Comparison of ENCODE assay signal across 14 cellular contexts in the genomic region with DNA sequence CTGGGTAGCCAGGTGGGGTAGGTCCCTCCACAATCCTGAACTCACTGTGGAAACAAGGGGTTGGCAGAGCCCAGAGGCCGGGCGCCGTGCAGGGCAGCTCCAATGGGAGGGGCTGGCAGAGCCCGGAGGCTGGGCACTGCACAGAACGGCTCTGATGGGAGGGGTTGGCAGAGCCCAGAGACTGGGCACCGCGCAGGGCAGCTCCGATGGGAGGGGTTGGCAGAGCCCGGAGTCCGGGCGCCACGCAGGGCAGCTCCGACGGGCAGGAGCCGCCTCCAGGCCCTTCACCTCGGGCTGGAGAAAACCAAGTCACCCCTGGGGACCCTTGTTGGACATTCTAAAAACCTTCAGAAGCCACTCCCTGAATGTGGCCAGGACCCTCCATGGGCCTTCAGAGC. TPM values are rescaled to one million over a fixed set of nuclear protein-coding genes. Genes with fewer than 3 reads are reported as not detected.
DNase-seq lines count a peak whose midpoint lies in the region; TF ChIP-seq lines count a peak whose summit lies in the region.
"Had no signal": no experiment of that assay in that cellular context is flagged by ENCODE, and none has a peak within 500 bp of the region (broad histone marks: within the 10 kb centered on the region; RNA-seq: fewer than 3 reads in every experiment).

No MANE protein-coding gene starts in this region.

- no peak overlapping the region for H3K23ac ChIP-seq in neuronal stem cell (ENCODE audit: low read depth, low read length, poor library complexity)

- TF ChIP-seq POLR2A in adrenal gland (IDR thresholded peaks at IDR 0.05) (no peak), transverse colon (IDR thresholded peaks at IDR 0.05) (no peak)

- no peak overlapping the region for H3K9ac ChIP-seq in neuronal stem cell (ENCODE audit: low read depth, low read length, poor library complexity)

- CTCF ChIA-PET in activated naive CD4-positive, alpha-beta T cell treated with anti-CD3 and anti-CD28 coated beads for 36 hours (lab: Charles Lee): interaction anchor here (1.5 kb wide), 1 partner anchor 37 kb away, joined by 4 read pairs; no protein-coding TSS in a partner anchor

- no peak overlapping the region for H2BK15ac ChIP-seq in neuronal stem cell (ENCODE audit: low read length)

- no peak for TF ChIP-seq CTCF in adrenal gland (IDR thresholded peaks at IDR 0.05)
- no peak for TF ChIP-seq CTCF in transverse colon (IDR thresholded peaks at IDR 0.05)

- DNase-seq in adrenal gland (peak; percentile 75 to 87 (median 83)), head of caudate nucleus (peak; percentile 62 to 95 (median 87)), neuronal stem cell (ENCODE audit: low spot score) (no peak), transverse colon (peak; percentile 49), T-helper 1 cell (no peak), HuH-7.5 (ENCODE audit: low spot score) (no peak)
- no peak for DNase-seq in activated naive CD4-positive, alpha-beta T cell treated with anti-CD3 and anti-CD28 coated beads for 36 hours
- DNase-seq: activated B cell treated with CpG ODN at 0.5 μM for 24 hours; activated T-cell treated with anti-CD3 and anti-CD28 coated beads, Interleukin-2, amount 50 U/mL, for 1 hour; DMS 273 treated with DMSO at 0.1 percent for 48 hours; MM.1S; NCI-H510A; SHP77 treated with DMSO at 0.1 percent for 48 hours had no signal

- peaks cover 5 to 60% of the 10 kb centered on the region in 2 donors for H3K4me1 ChIP-seq in adrenal gland (replicated peaks in 1 of 2)
- no peaks in the 10 kb centered on the region for H3K4me1 ChIP-seq in neuronal stem cell (ENCODE audit: control insufficient read depth in 2 of 2, insufficient read depth in 1 of 2, low read depth in 1 of 2, low read length in 2 of 2)
- H3K4me1 ChIP-seq in transverse colon: peaks cover 15 to 76% (median 50%) of the 10 kb centered on the region in 4 donors

- 30 to 53% (median 50%) methylated on average over 5 to 16 of the region's 16 CpGs for WGBS in adrenal gland, 4 donors
- no CpG with 5 or more reads among the region's 16 CpGs for WGBS in neuronal stem cell (ENCODE audit: extremely low coverage in 2 of 2, insufficient read length in 2 of 2, insufficient replicate concordance in 1 of 2), 2 donors
- WGBS in transverse colon (ENCODE audit: low coverage in 1 of 2), 2 donors: 56 to 90% methylated on average over 2 to 15 of the region's 16 CpGs

- no peak overlapping the region for H3K27ac Mint-ChIP-seq in activated naive CD4-positive, alpha-beta T cell treated with anti-CD3 and anti-CD28 coated beads for 36 hours
- H3K27ac Mint-ChIP-seq: activated B cell treated with CpG ODN at 0.5 μM for 24 hours, memory B cell had no signal

- H3K9me3 ChIP-seq in adrenal gland (replicated peaks in 1 of 3) (no peaks in the 10 kb centered on the region), neuronal stem cell (replicated peaks in 1 of 2; ENCODE audit: control insufficient read depth in 2 of 2, insufficient read depth in 1 of 2, low read depth in 1 of 2, low read length in 2 of 2) (no peaks in the 10 kb centered on the region), transverse colon (no peaks in the 10 kb centered on the region)

- peak overlapping the region; percentile 5 for H4K91ac ChIP-seq in neuronal stem cell (ENCODE audit: low read depth, low read length, poor library complexity)

- no peak overlapping the region for H4K8ac ChIP-seq in neuronal stem cell (ENCODE audit: low read depth, low read length)

- peak overlapping the region; percentile 68 for H2AK5ac ChIP-seq in neuronal stem cell (ENCODE audit: low read depth, low read length)

- no peaks in the 10 kb centered on the region for H3K9me3 Mint-ChIP-seq in activated naive CD4-positive, alpha-beta T cell treated with anti-CD3 and anti-CD28 coated beads for 36 hours
- H3K9me3 Mint-ChIP-seq: activated B cell treated with CpG ODN at 0.5 μM for 24 hours, memory B cell had no signal

- peak overlapping the region in 2 of 5 donors; percentile 54 for H3K27ac ChIP-seq in adrenal gland
- no peak overlapping the region for H3K27ac ChIP-seq in neuronal stem cell (replicated peaks; ENCODE audit: low read length)
- peak overlapping the region; percentile 58 to 98 (median 78) for H3K27ac ChIP-seq in transverse colon

- H3K79me1 ChIP-seq in neuronal stem cell (ENCODE audit: low read depth, low read length): peaks cover 4% of the 10 kb centered on the region

- H3K4me2 ChIP-seq in neuronal stem cell (ENCODE audit: insufficient read depth, low read length, poor library complexity, severe bottlenecking): no peak overlapping the region

- no peak overlapping the region for H2AFZ ChIP-seq in neuronal stem cell (ENCODE audit: low read length)

- peak overlapping the region; percentile 48 for H3K18ac ChIP-seq in neuronal stem cell (ENCODE audit: low read length)

- H3K36me3 Mint-ChIP-seq in activated naive CD4-positive, alpha-beta T cell treated with anti-CD3 and anti-CD28 coated beads for 36 hours (ENCODE audit: low read depth): no peaks in the 10 kb centered on the region
- H3K36me3 Mint-ChIP-seq: memory B cell had no signal

- no peaks in the 10 kb centered on the region for H3K27me3 ChIP-seq in adrenal gland
- no peaks in the 10 kb centered on the region for H3K27me3 ChIP-seq in neuronal stem cell (ENCODE audit: control insufficient read depth in 3 of 3, insufficient read depth in 3 of 3, low read depth in 1 of 3, low read length in 3 of 3)
- no peaks in the 10 kb centered on the region for H3K27me3 ChIP-seq in transverse colon

- no peak overlapping the region for H2BK120ac ChIP-seq in neuronal stem cell (ENCODE audit: low read depth, low read length)

- H3K4me1 Mint-ChIP-seq in activated naive CD4-positive, alpha-beta T cell treated with anti-CD3 and anti-CD28 coated beads for 36 hours (ENCODE audit: low read depth): peaks cover 15% of the 10 kb centered on the region
- H3K4me1 Mint-ChIP-seq: memory B cell had no signal

- no peaks in the 10 kb centered on the region for H3K36me3 ChIP-seq in adrenal gland (replicated peaks in 1 of 2)
- H3K36me3 ChIP-seq in neuronal stem cell (replicated peaks in 1 of 2; ENCODE audit: control insufficient read depth in 2 of 2, insufficient read depth in 2 of 2, low read length in 2 of 2): peaks cover 0 to 1% of the 10 kb centered on the region in 2 donors
- no peaks in the 10 kb centered on the region for H3K36me3 ChIP-seq in transverse colon

- no peak for TF ChIP-seq EP300 in transverse colon (IDR thresholded peaks at IDR 0.05; ENCODE audit: low read depth)

- no peaks in the 10 kb centered on the region for H3K27me3 Mint-ChIP-seq in activated naive CD4-positive, alpha-beta T cell treated with anti-CD3 and anti-CD28 coated beads for 36 hours (ENCODE audit: low read depth)

- H2BK12ac ChIP-seq in neuronal stem cell (ENCODE audit: low read length): no peak overlapping the region

- no peak overlapping the region for H3K14ac ChIP-seq in neuronal stem cell (ENCODE audit: low read length)

- peak overlapping the region; percentile 11 for H2BK5ac ChIP-seq in neuronal stem cell (ENCODE audit: low read length)

- H3K4ac ChIP-seq in neuronal stem cell (ENCODE audit: low read length): no peak overlapping the region

- in situ Hi-C loops in transverse colon (cut with MboI; ENCODE audit: low pct_ligation_motif_present in 1 of 4, low pct_unique_long_range_greater_than_20kb in 1 of 4, low sequenced_read_pairs in 3 of 4): no loop called here

- H3K4me3 Mint-ChIP-seq in activated naive CD4-positive, alpha-beta T cell treated with anti-CD3 and anti-CD28 coated beads for 36 hours: no peak overlapping the region
- H3K4me3 Mint-ChIP-seq: activated B cell treated with CpG ODN at 0.5 μM for 24 hours, memory B cell had no signal

- H3K4me3 ChIP-seq in adrenal gland (no peak overlapping the region), neuronal stem cell (ENCODE audit: low read length in 2 of 2) (no peak overlapping the region), transverse colon (no peak overlapping the region)

- intact Hi-C loops in adrenal gland (cut with DNase I): no loop called here
- intact Hi-C loops in head of caudate nucleus (cut with DNase I): loop anchor here (5.0 kb wide), 1 partner anchor 34 kb away; no protein-coding TSS in a partner anchor
- intact Hi-C loops in transverse colon (cut with DNase I; ENCODE audit: low total_unique reads): no loop called here
- intact Hi-C loops in activated naive CD4-positive, alpha-beta T cell treated with anti-CD3 and anti-CD28 coated beads for 36 hours (cut with micrococcal nuclease): no loop called here

RNA-seq across cellular contexts. Expression of gene NACC2, which starts 9.3 kb away (rescaled TPM):
- 10 to 100 TPM; 27.2 to 61.0 (median 38.6) TPM for total RNA-seq in adrenal gland
- polyA plus RNA-seq in adrenal gland: 10 to 100 TPM in 1 of 3 donors, 1 to 10 TPM in 2; 5.7 to 11.3 (median 7.1) TPM
- 4.9 TPM for polyA plus RNA-seq in neuronal stem cell (2013, experiment 1 of 2)
- 5.0 TPM for polyA plus RNA-seq in neuronal stem cell (2013, experiment 2 of 2)
- total RNA-seq in transverse colon: 10 to 100 TPM; 22.2 to 64.3 (median 26.5) TPM
- total RNA-seq in activated naive CD4-positive, alpha-beta T cell treated with anti-CD3 and anti-CD28 coated beads for 36 hours: 1 to 10 TPM; 3.4 to 3.5 TPM

RNA-seq across cellular contexts. Expression of gene TMEM250, which starts 32.9 kb away (rescaled TPM):
- 10 to 100 TPM; 19.7 to 47.2 (median 35.9) TPM for total RNA-seq in adrenal gland
- polyA plus RNA-seq in adrenal gland: 10 to 100 TPM in 2 of 3 donors, 1 to 10 TPM in 1; 5.2 to 12.4 (median 10.6) TPM
- polyA plus RNA-seq in neuronal stem cell (2013, experiment 1 of 2): 23.6 TPM
- polyA plus RNA-seq in neuronal stem cell (2013, experiment 2 of 2): 22.7 TPM
- total RNA-seq in transverse colon: 100 to 1,000 TPM in 2 of 4 donors, 10 to 100 TPM in 2; 50.3 to 187 (median 86.6) TPM
- 10 to 100 TPM; 20.7 to 22.2 TPM for total RNA-seq in activated naive CD4-positive, alpha-beta T cell treated with anti-CD3 and anti-CD28 coated beads for 36 hours

Comparison
In these comparisons a context has a peak if more than half of its experiments do, and no peak if none do; other contexts are left out.
1. DNase-seq: peak in adrenal gland (7 of 7), head of caudate nucleus (42 of 42) and transverse colon (single experiment); none in neuronal stem cell (single experiment), T-helper 1 cell (0 of 5), activated naive CD4-positive, alpha-beta T cell treated with anti-CD3 and anti-CD28 coated beads for 36 hours (single experiment) and HuH-7.5 (single experiment).
2. RNA of gene NACC2, which starts 9.3 kb away (total RNA-seq): 27.2 to 61.0 TPM in adrenal gland and 22.2 to 64.3 TPM in transverse colon; 3.4 to 3.5 TPM in activated naive CD4-positive, alpha-beta T cell treated with anti-CD3 and anti-CD28 coated beads for 36 hours; every median in the first group is over 4 times any median in the second.